ENCODE assay signal across 15 cellular contexts in the genomic region with DNA sequence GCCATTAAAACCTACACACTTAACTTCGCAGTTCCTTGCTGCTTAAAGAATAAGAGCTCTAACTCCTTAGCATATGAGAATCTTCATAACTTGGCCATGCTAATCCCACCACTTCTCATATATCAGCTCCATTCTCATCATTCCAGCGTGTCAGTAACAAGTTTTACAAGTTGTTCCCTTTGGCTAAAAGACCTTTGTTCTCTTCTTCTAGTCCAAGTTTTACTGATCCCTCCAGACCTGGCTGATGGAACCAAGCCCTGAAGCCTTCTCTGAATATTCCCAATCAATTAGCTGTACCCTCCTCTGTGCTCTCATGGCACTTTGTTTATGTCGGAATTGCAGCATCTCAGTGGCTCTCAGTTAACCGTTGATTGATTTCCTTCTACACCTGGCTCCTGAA.
"Had no signal": no experiment of that assay in that cellular context is flagged by ENCODE, and none has a peak within 500 bp of the region (broad histone marks: within the 10 kb centered on the region; RNA-seq: fewer than 3 reads in every experiment).

No MANE protein-coding gene starts in this region.

- H3K4me3 ChIP-seq: left lung, ovary, stomach, thoracic aorta, uterus had no signal

- H3K27me3 ChIP-seq: left lung, ovary, stomach, uterus had no signal

- ATAC-seq: left lung had no signal

- H3K4me3 Mint-ChIP-seq: activated naive CD4-positive, alpha-beta T cell treated with anti-CD3 and anti-CD28 coated beads, Interleukin-2, amount 50 U/mL, for 24 hours; nephron progenitor cell had no signal

- H3K27ac ChIP-seq: left lung, ovary, stomach, thoracic aorta, uterus had no signal

- H3K36me3 ChIP-seq: ovary, thoracic aorta, uterus had no signal

- DNase-seq: activated CD4-positive, alpha-beta T cell treated with anti-CD3 and anti-CD28 coated beads, Interleukin-2, amount 50 U/mL, for 4 hours; activated CD4-positive, CD25-positive, alpha-beta regulatory T cell treated with anti-CD3 and anti-CD28 coated beads, Interleukin-2, amount 50 U/mL, for 72 hours; activated effector memory CD4-positive, alpha-beta T cell treated with Interleukin-2 at 50 U/mL for 16 hours; activated T-cell treated with anti-CD3 and anti-CD28 coated beads, Interleukin-2, amount 50 U/mL, for 1 hour; amygdala; foreskin fibroblast; head of caudate nucleus; left lung; nephron progenitor cell; ovary; stimulated activated CD4-positive, alpha-beta T cell treated with anti-CD3 and anti-CD28 coated beads, Interleukin-4, amount 100 ng/mL, for 4 hours; stomach; uterus had no signal

- H3K27ac Mint-ChIP-seq: activated naive CD4-positive, alpha-beta T cell treated with anti-CD3 and anti-CD28 coated beads, Interleukin-2, amount 50 U/mL, for 24 hours; nephron progenitor cell had no signal

- H3K9me3 ChIP-seq: ovary, thoracic aorta, uterus had no signal

- H3K27me3 Mint-ChIP-seq: activated naive CD4-positive, alpha-beta T cell treated with anti-CD3 and anti-CD28 coated beads, Interleukin-2, amount 50 U/mL, for 24 hours had no signal
